In the genomic region with DNA sequence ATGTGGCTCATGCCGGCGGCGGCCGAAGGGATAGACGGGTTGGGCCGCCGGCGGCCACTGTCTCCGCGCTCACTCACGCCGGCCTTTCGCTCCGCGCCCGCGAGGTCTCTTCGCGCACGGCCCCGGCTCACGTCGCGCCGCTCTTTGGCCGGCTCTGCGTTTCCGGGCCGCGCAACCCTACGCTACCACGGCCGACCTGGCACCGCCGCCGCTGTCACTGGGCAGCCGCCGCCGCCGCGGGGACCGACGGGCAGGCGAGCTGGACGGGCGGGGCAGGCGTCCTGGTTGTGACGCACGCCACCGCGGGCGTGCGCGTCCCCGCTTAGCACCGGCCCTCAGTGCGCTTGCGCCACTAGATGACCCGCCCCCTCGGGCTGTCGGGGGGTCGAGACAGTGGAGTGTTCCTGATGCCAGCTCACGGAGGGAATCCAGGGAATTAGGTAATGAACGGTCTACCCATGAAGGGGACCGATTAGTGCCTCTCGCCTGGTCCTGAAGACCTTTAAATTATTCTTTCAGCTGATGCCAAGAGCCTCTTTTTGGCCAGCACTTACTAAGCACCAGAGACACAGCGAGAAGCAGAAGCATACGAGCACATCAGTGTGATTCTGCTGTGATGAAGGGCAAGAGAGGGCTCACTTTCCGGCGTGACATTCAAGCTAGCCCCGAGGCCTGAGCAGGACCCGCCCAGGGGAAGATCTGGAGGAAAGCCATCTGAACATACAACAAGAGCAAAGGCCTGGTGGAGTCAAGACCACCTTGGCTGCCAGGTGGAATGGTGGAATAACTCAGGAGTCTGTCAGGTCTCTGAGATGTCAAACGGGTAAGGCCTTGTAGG, we compare ENCODE assay signal across 8 cellular contexts. TPM values are rescaled to one million over a fixed set of nuclear protein-coding genes. Genes with fewer than 3 reads are reported as not detected.
A peak's percentile ranks its signal among the peaks of the same experiment; 100 is the strongest.
DNase-seq lines count a peak whose midpoint lies in the region; ATAC-seq and TF ChIP-seq lines count a peak whose summit lies in the region.

Gene PRKAR2A (minus strand): TSS at position 289 of the 838 bp plus-strand sequence. CDS start 278 bp downstream, at position 11.

- H3K23ac ChIP-seq in mesendoderm (ENCODE audit: low read length): no peak within 1 kb of the TSS

- no peak within 1 kb of the TSS for H2AK5ac ChIP-seq in mesendoderm (ENCODE audit: low read length)

- H3K9me3 Mint-ChIP-seq in CD8-positive, alpha-beta memory T cell: no peaks in the 10 kb centered on the region
- H3K9me3 Mint-ChIP-seq in endodermal cell: no peaks in the 10 kb centered on the region

- peak; percentile 72 to 86 (median 81) for DNase-seq in CD8-positive, alpha-beta memory T cell
- DNase-seq in HPDE6-E6E7 (ENCODE audit: extremely low spot score) (peak; percentile 63), NT2/D1 (ENCODE audit: low read depth, low spot score) (peak; percentile 78), endodermal cell (peak; percentile 94), mesendoderm (peak; percentile 91)
- peak; percentile 36 for DNase-seq in activated CD8-positive, alpha-beta memory T cell treated with anti-CD3 and anti-CD28 coated beads, Interleukin-2, amount 50 U/mL, for 1 hour (ENCODE audit: extremely low read depth)
- peak; percentile 62 for DNase-seq in stimulated activated CD8-positive, alpha-beta memory T cell treated with anti-CD3 and anti-CD28 coated beads, Interleukin-12 subunit alpha, Interleukin-12 subunit beta, amount 100 ng/mL, for 24 hours (ENCODE audit: extremely low read depth)

- no peak within 1 kb of the TSS for H4K5ac ChIP-seq in mesendoderm (ENCODE audit: low read length)

- H3K56ac ChIP-seq in mesendoderm (ENCODE audit: low read length): peak within 1 kb of the TSS; percentile 92

- H3K27ac Mint-ChIP-seq in CD8-positive, alpha-beta memory T cell: peak within 1 kb of the TSS; percentile 92 to 99 (median 98)
- H3K27ac Mint-ChIP-seq in endodermal cell: peak within 1 kb of the TSS; percentile 61

- TF ChIP-seq CTCF in endodermal cell (conservative IDR thresholded peaks at IDR 0.05): no peak

- H3K27me3 Mint-ChIP-seq in CD8-positive, alpha-beta memory T cell: no peaks in the 10 kb centered on the region
- H3K27me3 Mint-ChIP-seq in endodermal cell (ENCODE audit: insufficient read depth): peaks cover 3% of the 10 kb centered on the region

- H3K79me2 ChIP-seq in mesendoderm (ENCODE audit: control insufficient read depth, insufficient read depth, low read length): no peaks in the 10 kb centered on the region

- H4K8ac ChIP-seq in mesendoderm (ENCODE audit: low read depth, low read length): no peak within 1 kb of the TSS

- H3K79me1 ChIP-seq in mesendoderm (ENCODE audit: low read length): no peaks in the 10 kb centered on the region

- peak within 1 kb of the TSS; percentile 79 for H3K27ac ChIP-seq in CD8-positive, alpha-beta memory T cell (ENCODE audit: low read depth, low read length)
- H3K27ac ChIP-seq in endodermal cell (ENCODE audit: low read depth, low read length): no peak within 1 kb of the TSS
- peak within 1 kb of the TSS; percentile 33 for H3K27ac ChIP-seq in mesendoderm (ENCODE audit: low read depth, low read length)

- H3K36me3 Mint-ChIP-seq in CD8-positive, alpha-beta memory T cell: peaks cover 0 to 14% (median 0%) of the 10 kb centered on the region in 3 donors
- H3K36me3 Mint-ChIP-seq in endodermal cell (ENCODE audit: low read depth): no peaks in the 10 kb centered on the region

- ATAC-seq in GM19463 (IDR thresholded peaks at IDR 0.05; ENCODE audit: unreplicated experiment): peak; percentile 88

- no peak within 1 kb of the TSS for H3K4ac ChIP-seq in mesendoderm (ENCODE audit: low read depth, low read length)

- no peak within 1 kb of the TSS for H2BK120ac ChIP-seq in mesendoderm (ENCODE audit: low read depth, low read length)

- no peaks in the 10 kb centered on the region for H3K9me3 ChIP-seq in CD8-positive, alpha-beta memory T cell (ENCODE audit: low read length)
- H3K9me3 ChIP-seq in NT2/D1 (ENCODE audit: insufficient read depth, low read length) (no peaks in the 10 kb centered on the region), endodermal cell (ENCODE audit: control insufficient read depth, low read length) (no peaks in the 10 kb centered on the region)

- no peaks in the 10 kb centered on the region for H3K27me3 ChIP-seq in CD8-positive, alpha-beta memory T cell (ENCODE audit: insufficient read depth, low read length, poor library complexity, severe bottlenecking)
- H3K27me3 ChIP-seq in NT2/D1 (ENCODE audit: insufficient read depth, insufficient read length): peaks cover 10% of the 10 kb centered on the region
- no peaks in the 10 kb centered on the region for H3K27me3 ChIP-seq in endodermal cell (ENCODE audit: control insufficient read depth, insufficient read depth, low read length, poor library complexity, severe bottlenecking)
- no peaks in the 10 kb centered on the region for H3K27me3 ChIP-seq in mesendoderm (ENCODE audit: insufficient read depth, low read length, poor library complexity)

- no peaks in the 10 kb centered on the region for H3K36me3 ChIP-seq in CD8-positive, alpha-beta memory T cell (ENCODE audit: insufficient read depth, low read length)
- H3K36me3 ChIP-seq in NT2/D1 (ENCODE audit: insufficient read depth, insufficient read length, low read length) (peaks cover 2% of the 10 kb centered on the region), endodermal cell (ENCODE audit: control insufficient read depth, insufficient read depth, low read length) (no peaks in the 10 kb centered on the region), mesendoderm (ENCODE audit: control insufficient read depth, insufficient read depth, low read length) (no peaks in the 10 kb centered on the region)

- H3K4me3 Mint-ChIP-seq in CD8-positive, alpha-beta memory T cell: peak within 1 kb of the TSS; percentile 85 to 96 (median 94)
- peak within 1 kb of the TSS; percentile 77 for H3K4me3 Mint-ChIP-seq in endodermal cell

- peaks cover 26 to 36% (median 30%) of the 10 kb centered on the region in 3 donors for H3K4me1 Mint-ChIP-seq in CD8-positive, alpha-beta memory T cell
- peaks cover 24% of the 10 kb centered on the region for H3K4me1 Mint-ChIP-seq in endodermal cell

- H3K4me1 ChIP-seq in CD8-positive, alpha-beta memory T cell (ENCODE audit: insufficient read depth, low read length): peaks cover 28% of the 10 kb centered on the region
- H3K4me1 ChIP-seq in NT2/D1 (ENCODE audit: insufficient read depth, insufficient read length) (no peaks in the 10 kb centered on the region), endodermal cell (ENCODE audit: control insufficient read depth, insufficient read depth, low read length) (peaks cover 7% of the 10 kb centered on the region), mesendoderm (ENCODE audit: control insufficient read depth, low read depth, low read length) (peaks cover 2% of the 10 kb centered on the region)

- WGBS in endodermal cell (ENCODE audit: insufficient coverage in 1 of 2, insufficient read length in 1 of 2), 2 experiments: 2 to 6% methylated on average over 58 to 73 of the region's 73 CpGs
- no CpG with 5 or more reads among the region's 73 CpGs for WGBS in mesendoderm (ENCODE audit: extremely low coverage, insufficient coverage, low lambda C conversion rate)

- H2BK15ac ChIP-seq in mesendoderm (replicated peaks; ENCODE audit: low read depth): no peak within 1 kb of the TSS

- H3K9ac ChIP-seq in NT2/D1 (ENCODE audit: insufficient read length, low read depth) (peak within 1 kb of the TSS; percentile 97), endodermal cell (ENCODE audit: extremely low read depth, low read length, poor library complexity, severe bottlenecking) (peak within 1 kb of the TSS; percentile 49), mesendoderm (ENCODE audit: low read length) (peak within 1 kb of the TSS; percentile 84)

- H2BK5ac ChIP-seq in mesendoderm (ENCODE audit: low read length): no peak within 1 kb of the TSS

- peak within 1 kb of the TSS; percentile 67 for H3K4me3 ChIP-seq in CD8-positive, alpha-beta memory T cell (ENCODE audit: low read length)
- H3K4me3 ChIP-seq in NT2/D1 (ENCODE audit: insufficient read length, low read depth): peak within 1 kb of the TSS; percentile 83
- H3K4me3 ChIP-seq in endodermal cell (ENCODE audit: low read length): peak within 1 kb of the TSS; percentile 81
- peak within 1 kb of the TSS; percentile 73 for H3K4me3 ChIP-seq in mesendoderm (ENCODE audit: low read length)

- peak within 1 kb of the TSS; percentile 86 for H3K4me2 ChIP-seq in mesendoderm (ENCODE audit: low read length)

- CTCF ChIA-PET in CD8-positive, alpha-beta memory T cell (lab: Charles Lee): interaction anchor here (1.0 to 2.0 kb wide), 3 partner anchors 14 to 71 kb away, joined by 3 to 8 read pairs (median 3); partner anchors contain the start of gene ARIH2

- POLR2A ChIA-PET in CD8-positive, alpha-beta memory T cell (lab: Charles Lee): interaction anchor here (0.6 to 2.0 kb wide), 5 partner anchors 36 to 246 kb away, joined by 3 to 10 read pairs (median 4); partner anchors contain the start of genes DALRD3 and QRICH1

- no peak within 1 kb of the TSS for H3K18ac ChIP-seq in mesendoderm (ENCODE audit: low read length)

RNA-seq across cellular contexts. Expression of gene PRKAR2A, which starts in this region (rescaled TPM):
- total RNA-seq in CD8-positive, alpha-beta memory T cell: 10 to 100 TPM; 61.5 to 62.1 TPM
- 16.4 TPM for polyA plus RNA-seq in CD8-positive, alpha-beta memory T cell
- total RNA-seq in endodermal cell: 10 to 100 TPM; 38.9 to 41.2 TPM
- 23.1 TPM for polyA plus RNA-seq in endodermal cell (2013, experiment 1 of 2)
- 23.4 TPM for polyA plus RNA-seq in endodermal cell (2013, experiment 2 of 2)
- polyA plus RNA-seq in mesendoderm (2013, experiment 1 of 2): 28.3 TPM
- 29.0 TPM for polyA plus RNA-seq in mesendoderm (2013, experiment 2 of 2)

Comparison
In these comparisons a context has a peak if more than half of its experiments do, and no peak if none do; other contexts are left out.
1. DNase-seq: peak in every context shown above with its lines; median percentile 94 in endodermal cell; 91 in mesendoderm; 81 in CD8-positive, alpha-beta memory T cell; 78 in NT2/D1; 63 in HPDE6-E6E7; 62 in stimulated activated CD8-positive, alpha-beta memory T cell treated with anti-CD3 and anti-CD28 coated beads, Interleukin-12 subunit alpha, Interleukin-12 subunit beta, amount 100 ng/mL, for 24 hours; 36 in activated CD8-positive, alpha-beta memory T cell treated with anti-CD3 and anti-CD28 coated beads, Interleukin-2, amount 50 U/mL, for 1 hour.